26 cellular contexts compared by ENCODE assay signal in genomic region chr19:1932395-1932794, GRCh38.
"Had no signal": no experiment of that assay in that cellular context is flagged by ENCODE, and none has a peak within 500 bp of the region (broad histone marks: within the 10 kb centered on the region; RNA-seq: fewer than 3 reads in every experiment).

No MANE protein-coding gene starts in this region.

- H3K27ac ChIP-seq: adrenal gland, KMS-11, RWPE1, SJCRH30, WERI-Rb-1 had no signal

- H3K9me2 ChIP-seq: SK-N-SH had no signal

- H3K4me3 ChIP-seq: adrenal gland, Peyer's patch, SJCRH30 had no signal

- ATAC-seq: activated CD4-positive, CD25-positive, alpha-beta regulatory T cell treated with anti-CD3 and anti-CD28 coated beads, Interleukin-2, amount 50 U/mL, for 24 hours; activated CD8-positive, alpha-beta T cell treated with anti-CD3 and anti-CD28 coated beads for 36 hours; activated T-cell treated with anti-CD3 and anti-CD28 coated beads, Interleukin-2, amount 50 U/mL, for 72 hours had no signal

- DNase-seq: activated CD4-positive, alpha-beta T cell treated with anti-CD3 and anti-CD28 coated beads for 4 hours; activated CD8-positive, alpha-beta memory T cell treated with anti-CD3 and anti-CD28 coated beads, Interleukin-2, amount 50 U/mL, for 4 hours; activated CD8-positive, alpha-beta T cell treated with anti-CD3 and anti-CD28 coated beads for 36 hours; activated gamma-delta T cell treated with Interleukin-2 at 50 U/mL for 16 hours; activated naive CD4-positive, alpha-beta T cell treated with anti-CD3 and anti-CD28 coated beads, Interleukin-2, amount 10 ng/mL, durations not matched to agents 7 days and 5 days; activated naive CD8-positive, alpha-beta T cell treated with anti-CD3 and anti-CD28 coated beads, Interleukin-2, amount 10 ng/mL, durations not matched to agents 7 days and 5 days; activated T-cell treated with anti-CD3 and anti-CD28 coated beads, Interleukin-2, amount 50 U/mL, for 72 hours; adrenal gland; anterior cingulate cortex; central memory CD4-positive, alpha-beta T cell; NCI-H1092; NCI-H1694; NCI-H2029 treated with DMSO at 0.1 percent for 48 hours; NCI-H446; NCI-H524; Peyer's patch; Right ventricle myocardium superior; SJCRH30; SK-N-SH; T-helper 1 cell; WERI-Rb-1 had no signal

- H3K27me3 ChIP-seq: adrenal gland, Peyer's patch had no signal

- H3K27me3 Mint-ChIP-seq: activated CD8-positive, alpha-beta T cell treated with anti-CD3 and anti-CD28 coated beads for 36 hours had no signal

- H3K4me3 Mint-ChIP-seq: activated CD8-positive, alpha-beta T cell treated with anti-CD3 and anti-CD28 coated beads for 36 hours; activated naive CD4-positive, alpha-beta T cell treated with anti-CD3 and anti-CD28 coated beads, Interleukin-2, amount 10 ng/mL, durations not matched to agents 7 days and 5 days; activated naive CD8-positive, alpha-beta T cell treated with anti-CD3 and anti-CD28 coated beads, Interleukin-2, amount 10 ng/mL, durations not matched to agents 7 days and 5 days; activated T-cell treated with anti-CD3 and anti-CD28 coated beads, Interleukin-2, amount 50 U/mL, for 72 hours had no signal

- H3K4me2 ChIP-seq: KMS-11, SK-N-SH had no signal

- H3K27ac Mint-ChIP-seq: activated CD8-positive, alpha-beta T cell treated with anti-CD3 and anti-CD28 coated beads for 36 hours; activated naive CD4-positive, alpha-beta T cell treated with anti-CD3 and anti-CD28 coated beads, Interleukin-2, amount 10 ng/mL, durations not matched to agents 7 days and 5 days; activated naive CD8-positive, alpha-beta T cell treated with anti-CD3 and anti-CD28 coated beads, Interleukin-2, amount 10 ng/mL, durations not matched to agents 7 days and 5 days; activated T-cell treated with anti-CD3 and anti-CD28 coated beads, Interleukin-2, amount 50 U/mL, for 72 hours; activated T-helper 2 cell treated with anti-CD3 and anti-CD28 coated beads, Interferon-gamma antibody, Interleukin-2, Interleukin-4, amounts not matched to agents 10 μg/mL and 5 μg/mL and 100 μg/mL, durations not matched to agents 14 hours and 24 hours and 36 hours had no signal

- H3K36me3 ChIP-seq: adrenal gland, Peyer's patch, SJCRH30, WERI-Rb-1 had no signal

- H3K9me3 ChIP-seq: adrenal gland, Peyer's patch, SK-N-SH had no signal

- FAIRE-seq: bronchial epithelial cell had no signal
